In the genomic region with DNA sequence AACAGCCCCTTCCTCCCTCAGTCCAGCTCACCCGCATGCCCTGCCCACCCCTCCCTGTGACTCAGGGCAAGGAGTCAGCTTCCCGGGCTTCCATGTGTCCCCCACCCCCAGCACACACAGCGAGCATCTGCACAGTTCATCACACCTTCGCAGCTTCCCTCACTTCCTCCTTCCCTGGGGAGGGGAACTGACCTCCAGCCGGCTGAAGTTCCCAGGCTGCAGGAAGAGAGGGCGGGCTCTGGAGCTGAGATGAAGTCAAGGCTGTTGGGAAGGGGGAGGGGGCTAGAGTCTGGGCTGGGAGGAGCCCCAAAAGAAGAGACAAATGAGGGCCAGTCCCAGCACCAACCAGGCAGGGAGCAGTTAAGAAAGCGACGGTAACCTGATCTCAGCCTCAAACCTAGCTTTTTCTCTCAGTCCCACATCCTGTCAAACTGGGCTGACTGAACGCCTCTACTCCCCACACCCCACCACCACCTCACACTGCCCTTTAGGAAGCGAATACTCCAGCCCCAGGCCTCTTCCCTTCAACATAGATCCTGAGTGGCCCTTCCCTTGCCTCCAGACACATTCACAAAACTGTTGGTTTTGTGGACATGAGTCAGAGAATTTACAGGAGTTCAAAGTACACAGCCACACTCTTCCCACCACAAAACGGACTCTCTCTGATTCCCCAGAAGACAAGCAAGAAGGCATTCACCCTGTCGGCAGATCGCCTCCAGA, we compare ENCODE assay signal across 8 cellular contexts.
DNase-seq lines count a peak whose midpoint lies in the region; ATAC-seq and TF ChIP-seq lines count a peak whose summit lies in the region.

No MANE protein-coding gene starts in this region.

- peak overlapping the region; percentile 6 to 60; a peak in 3 of 4 replicates for H3K4me3 ChIP-seq in DND-41 (ENCODE audit: low read depth in 1 of 2, low read length in 2 of 2)

- peak overlapping the region; percentile 81 for H3K27ac ChIP-seq in DND-41 (ENCODE audit: low read length)

- peaks cover 11% of the 10 kb centered on the region for H3K79me2 ChIP-seq in DND-41 (ENCODE audit: insufficient read depth, low read length)

- peaks cover 51% of the 10 kb centered on the region for H3K4me1 ChIP-seq in DND-41 (ENCODE audit: insufficient read depth, low read length)

- H2AFZ ChIP-seq in DND-41 (ENCODE audit: low read depth, low read length): peak overlapping the region; percentile 70

- no peak for TF ChIP-seq CTCF in DND-41 (IDR thresholded peaks at IDR 0.05; ENCODE audit: borderline replicate concordance, extremely low read depth, low read length, poor library complexity, severe bottlenecking)

- peak overlapping the region; percentile 59 for H3K9ac ChIP-seq in DND-41 (ENCODE audit: low read depth, low read length)

- H3K27me3 ChIP-seq in DND-41 (ENCODE audit: insufficient read depth, low read length, poor library complexity): peaks cover 5% of the 10 kb centered on the region

- no peaks in the 10 kb centered on the region for H3K9me3 ChIP-seq in DND-41 (ENCODE audit: insufficient read depth, low read length, severe bottlenecking)

- ATAC-seq in DND-41 (ENCODE audit: insufficient read depth, low read depth) (peak; percentile 91), GM19397 (IDR thresholded peaks at IDR 0.05; ENCODE audit: unreplicated experiment) (peak; percentile 42), HG03457 (IDR thresholded peaks at IDR 0.05; ENCODE audit: unreplicated experiment) (peak; percentile 45)

- peaks cover 22% of the 10 kb centered on the region for H3K36me3 ChIP-seq in DND-41 (ENCODE audit: insufficient read depth, low read length)

- H3K4me2 ChIP-seq in DND-41 (ENCODE audit: insufficient read depth, low read length): peak overlapping the region; percentile 78

- no peaks in the 10 kb centered on the region for H4K20me1 ChIP-seq in DND-41 (ENCODE audit: insufficient read depth, low read length)

- DNase-seq in DND-41 (peak; percentile 95), NOMO-1 treated with DMSO at 0.1 percent for 48 hours (lab: John Stamatoyannopoulos, UW; ENCODE audit: unreplicated experiment) (peak; percentile 69), germinal center (ENCODE audit: low spot score) (peak; percentile 44), non-pigmented ciliary epithelial cell (ENCODE audit: low read depth) (peak; percentile 90), globus pallidus (ENCODE audit: low spot score) (no peak)
- peak; percentile 29 for DNase-seq in activated naive CD4-positive, alpha-beta T cell treated with anti-CD3 and anti-CD28 coated beads, Interleukin-2, amount 50 U/mL, for 16 hours
